Comparison of ENCODE assay signal across 19 cellular contexts in the genomic region with DNA sequence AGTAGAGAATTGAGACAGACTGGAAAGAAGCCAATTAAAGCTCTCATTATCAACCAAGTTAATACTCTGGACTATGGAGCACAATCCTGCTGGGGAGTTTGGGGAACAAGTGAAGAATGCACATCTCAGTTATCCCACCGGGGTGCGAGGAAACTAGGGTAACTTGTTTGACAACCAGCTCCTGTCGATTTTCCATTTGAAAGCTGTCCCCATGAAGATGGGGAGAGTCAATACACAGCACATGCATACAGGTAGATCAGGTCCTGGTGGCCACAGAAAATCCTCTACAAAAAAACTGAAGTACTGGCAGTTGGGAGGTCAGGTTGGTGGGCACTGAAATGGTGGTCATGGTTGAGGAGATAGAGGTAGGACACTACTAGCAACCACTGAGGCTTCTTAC.
"Had no signal": no experiment of that assay in that cellular context is flagged by ENCODE, and none has a peak within 500 bp of the region (broad histone marks: within the 10 kb centered on the region; RNA-seq: fewer than 3 reads in every experiment).

No MANE protein-coding gene starts in this region.

- H3K9me3 ChIP-seq: esophagus muscularis mucosa, gastroesophageal sphincter, heart left ventricle, left lung, lower lobe of right lung, mucosa of descending colon had no signal

- H3K9me3 Mint-ChIP-seq: mesothelial cell of epicardium had no signal

- H3K4me3 ChIP-seq: coronary artery, dorsolateral prefrontal cortex, esophagus muscularis mucosa, gastroesophageal sphincter, heart left ventricle, hepatocyte, left lung, lower lobe of right lung, mucosa of descending colon had no signal

- H2AFZ ChIP-seq: hepatocyte had no signal

- H3K79me2 ChIP-seq: hepatocyte had no signal

- H3K4me3 Mint-ChIP-seq: mesothelial cell of epicardium, naive B cell had no signal

- H3K27me3 Mint-ChIP-seq: naive B cell had no signal

- ATAC-seq: foreskin keratinocyte, gastroesophageal sphincter, heart left ventricle, left cardiac atrium, left lung, left ventricle myocardium superior, lower lobe of right lung, mucosa of descending colon had no signal

- H3K27ac Mint-ChIP-seq: mesothelial cell of epicardium had no signal

- H3K27me3 ChIP-seq: dorsolateral prefrontal cortex, esophagus muscularis mucosa, foreskin keratinocyte, gastroesophageal sphincter, heart left ventricle, hepatocyte, left lung had no signal

- H3K27ac ChIP-seq: coronary artery, dorsolateral prefrontal cortex, esophagus muscularis mucosa, foreskin keratinocyte, gastroesophageal sphincter, heart left ventricle, hepatocyte, left lung, lower lobe of right lung had no signal

- H3K4me1 ChIP-seq: esophagus muscularis mucosa, foreskin keratinocyte, gastroesophageal sphincter, heart left ventricle, left lung, lower lobe of right lung had no signal

- H3K4me1 Mint-ChIP-seq: mesothelial cell of epicardium, naive B cell had no signal

- DNase-seq: dermis blood vessel endothelial cell; dorsolateral prefrontal cortex; effector CD4-positive, alpha-beta T cell; effector memory CD4-positive, alpha-beta T cell; foreskin keratinocyte; heart left ventricle; hypothalamus; left cardiac atrium; left lung; left ventricle myocardium superior; lower lobe of right lung; mesenchymal stem cell; mucosa of descending colon; naive B cell had no signal

- H3K4me2 ChIP-seq: hepatocyte had no signal
